In genomic region chr2:241567266-241567665, GRCh38 we compare ENCODE assay signal across 1 cellular context. TPM values are rescaled to one million over a fixed set of nuclear protein-coding genes. Genes with fewer than 3 reads are reported as not detected.
"Had no signal": no experiment of that assay in that cellular context is flagged by ENCODE, and none has a peak within 500 bp of the region (broad histone marks: within the 10 kb centered on the region; RNA-seq: fewer than 3 reads in every experiment).

No MANE protein-coding gene starts in this region.

RNA-seq across cellular contexts. Expression of gene BOK, which starts 8.7 kb away (rescaled TPM):
- total RNA-seq: OCI-LY7 had no signal
